In the genomic region with DNA sequence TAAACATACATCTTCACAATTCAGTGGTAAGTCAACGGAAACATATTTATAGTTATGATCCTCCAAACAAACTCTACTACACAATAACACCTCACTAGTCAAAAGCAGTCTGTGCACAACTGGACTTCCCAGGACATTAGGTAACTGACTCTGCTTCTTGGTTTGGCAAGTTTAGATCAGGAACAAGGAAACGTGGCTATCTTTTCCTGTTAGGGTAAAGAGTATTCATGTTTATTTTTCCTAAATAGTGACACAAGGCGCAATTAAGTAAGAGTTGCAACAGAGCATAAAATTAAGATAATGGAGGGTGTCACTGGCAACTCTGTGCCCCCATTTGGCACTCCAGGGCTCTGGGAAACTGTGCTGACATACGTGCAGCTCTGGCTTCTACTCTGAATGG, we compare ENCODE assay signal across 24 cellular contexts.
"Had no signal": no experiment of that assay in that cellular context is flagged by ENCODE, and none has a peak within 500 bp of the region (broad histone marks: within the 10 kb centered on the region; RNA-seq: fewer than 3 reads in every experiment).

No MANE protein-coding gene starts in this region.

- H3K27me3 Mint-ChIP-seq: activated naive CD4-positive, alpha-beta T cell treated with anti-CD3 and anti-CD28 coated beads, Interleukin-2, amount 10 ng/mL, durations not matched to agents 7 days and 5 days; activated naive CD8-positive, alpha-beta T cell treated with anti-CD3 and anti-CD28 coated beads, Interleukin-2, amount 10 ng/mL, durations not matched to agents 7 days and 5 days; activated T-cell treated with anti-CD3 and anti-CD28 coated beads, Interleukin-2, amount 50 U/mL, for 24 hours; stimulated activated naive CD8-positive, alpha-beta T cell treated with anti-CD3 and anti-CD28 coated beads, Interleukin-15, Interleukin-2, amounts not matched to agents 100 ng/mL and 50 ng/mL, for 24 hours had no signal

- H3K4me3 Mint-ChIP-seq: activated CD4-positive, alpha-beta memory T cell treated with anti-CD3 and anti-CD28 coated beads for 36 hours; activated CD4-positive, alpha-beta T cell treated with anti-CD3 and anti-CD28 coated beads, Interleukin-2, amount 10 ng/mL, durations not matched to agents 24 days and 14 days; activated naive CD4-positive, alpha-beta T cell treated with anti-CD3 and anti-CD28 coated beads, Interleukin-2, amount 10 ng/mL, durations not matched to agents 7 days and 5 days; activated naive CD8-positive, alpha-beta T cell treated with anti-CD3 and anti-CD28 coated beads, Interleukin-2, amount 10 ng/mL, durations not matched to agents 7 days and 5 days; activated T-cell treated with anti-CD3 and anti-CD28 coated beads, Interleukin-2, amount 50 U/mL, for 24 hours; immature natural killer cell; natural killer cell treated with Interleukin-12 subunit alpha and Interleukin-12 subunit beta and Interleukin-15 and Interleukin-18, amount 100 ng/mL, for 72 hours; stimulated activated naive CD8-positive, alpha-beta T cell treated with anti-CD3 and anti-CD28 coated beads, Interleukin-15, Interleukin-2, amounts not matched to agents 100 ng/mL and 50 ng/mL, for 24 hours; T-helper 17 cell had no signal

- H3K36me3 ChIP-seq: brain microvascular endothelial cell, gastrocnemius medialis had no signal

- H3K9me3 ChIP-seq: gastrocnemius medialis had no signal

- H3K36me3 Mint-ChIP-seq: activated CD4-positive, alpha-beta memory T cell treated with anti-CD3 and anti-CD28 coated beads for 36 hours; activated naive CD4-positive, alpha-beta T cell treated with anti-CD3 and anti-CD28 coated beads, Interleukin-2, amount 10 ng/mL, durations not matched to agents 7 days and 5 days; activated naive CD8-positive, alpha-beta T cell treated with anti-CD3 and anti-CD28 coated beads, Interleukin-2, amount 10 ng/mL, durations not matched to agents 7 days and 5 days; immature natural killer cell; natural killer cell treated with Interleukin-12 subunit alpha and Interleukin-12 subunit beta and Interleukin-15 and Interleukin-18, amount 100 ng/mL, for 72 hours had no signal

- H3K4me1 ChIP-seq: gastrocnemius medialis had no signal

- DNase-seq: activated CD4-positive, alpha-beta memory T cell treated with anti-CD3 and anti-CD28 coated beads for 36 hours; activated CD4-positive, alpha-beta T cell treated with anti-CD3 and anti-CD28 coated beads, Interleukin-2, amount 10 ng/mL, durations not matched to agents 24 days and 14 days; activated CD4-positive, CD25-positive, alpha-beta regulatory T cell treated with anti-CD3 and anti-CD28 coated beads, Interleukin-2, amount 50 U/mL, for 72 hours; activated CD8-positive, alpha-beta memory T cell treated with anti-CD3 and anti-CD28 coated beads, Interleukin-2, amount 50 U/mL, for 4 hours; activated gamma-delta T cell; activated naive CD4-positive, alpha-beta T cell treated with anti-CD3 and anti-CD28 coated beads, Interleukin-2, amount 10 ng/mL, durations not matched to agents 7 days and 5 days; activated naive CD8-positive, alpha-beta T cell treated with anti-CD3 and anti-CD28 coated beads, Interleukin-2, amount 10 ng/mL, durations not matched to agents 7 days and 5 days; activated T-cell treated with anti-CD3 and anti-CD28 coated beads, Interleukin-2, amount 50 U/mL, for 24 hours; amniotic stem cell; brain microvascular endothelial cell; caudate nucleus; gastrocnemius medialis; hippocampal formation; immature natural killer cell; kidney; midbrain; posterior cingulate gyrus; right cardiac atrium; stimulated activated CD4-positive, alpha-beta T cell treated with anti-CD3 and anti-CD28 coated beads, Interleukin-4, amount 100 ng/mL, for 1 hour; substantia nigra; T-helper 17 cell; T1000 had no signal

- H3K27ac ChIP-seq: brain microvascular endothelial cell, gastrocnemius medialis had no signal

- H3K27me3 ChIP-seq: brain microvascular endothelial cell, gastrocnemius medialis had no signal

- H3K9me3 Mint-ChIP-seq: activated CD4-positive, alpha-beta memory T cell treated with anti-CD3 and anti-CD28 coated beads for 36 hours; activated CD4-positive, alpha-beta T cell treated with anti-CD3 and anti-CD28 coated beads, Interleukin-2, amount 10 ng/mL, durations not matched to agents 24 days and 14 days; activated naive CD4-positive, alpha-beta T cell treated with anti-CD3 and anti-CD28 coated beads, Interleukin-2, amount 10 ng/mL, durations not matched to agents 7 days and 5 days; activated naive CD8-positive, alpha-beta T cell treated with anti-CD3 and anti-CD28 coated beads, Interleukin-2, amount 10 ng/mL, durations not matched to agents 7 days and 5 days; activated T-cell treated with anti-CD3 and anti-CD28 coated beads, Interleukin-2, amount 50 U/mL, for 24 hours; immature natural killer cell; natural killer cell treated with Interleukin-12 subunit alpha and Interleukin-12 subunit beta and Interleukin-15 and Interleukin-18, amount 100 ng/mL, for 72 hours; stimulated activated naive CD8-positive, alpha-beta T cell treated with anti-CD3 and anti-CD28 coated beads, Interleukin-15, Interleukin-2, amounts not matched to agents 100 ng/mL and 50 ng/mL, for 24 hours had no signal

- H3K4me3 ChIP-seq: gastrocnemius medialis had no signal

- H3K27ac Mint-ChIP-seq: activated CD4-positive, alpha-beta memory T cell treated with anti-CD3 and anti-CD28 coated beads for 36 hours; activated CD4-positive, alpha-beta T cell treated with anti-CD3 and anti-CD28 coated beads, Interleukin-2, amount 10 ng/mL, durations not matched to agents 24 days and 14 days; activated naive CD4-positive, alpha-beta T cell treated with anti-CD3 and anti-CD28 coated beads, Interleukin-2, amount 10 ng/mL, durations not matched to agents 7 days and 5 days; activated naive CD8-positive, alpha-beta T cell treated with anti-CD3 and anti-CD28 coated beads, Interleukin-2, amount 10 ng/mL, durations not matched to agents 7 days and 5 days; activated T-cell treated with anti-CD3 and anti-CD28 coated beads, Interleukin-2, amount 50 U/mL, for 24 hours; immature natural killer cell; natural killer cell treated with Interleukin-12 subunit alpha and Interleukin-12 subunit beta and Interleukin-15 and Interleukin-18, amount 100 ng/mL, for 72 hours; stimulated activated naive CD8-positive, alpha-beta T cell treated with anti-CD3 and anti-CD28 coated beads, Interleukin-15, Interleukin-2, amounts not matched to agents 100 ng/mL and 50 ng/mL, for 24 hours; T-helper 17 cell had no signal

- H3K4me1 Mint-ChIP-seq: activated CD4-positive, alpha-beta T cell treated with anti-CD3 and anti-CD28 coated beads, Interleukin-2, amount 10 ng/mL, durations not matched to agents 24 days and 14 days; activated naive CD4-positive, alpha-beta T cell treated with anti-CD3 and anti-CD28 coated beads, Interleukin-2, amount 10 ng/mL, durations not matched to agents 7 days and 5 days; activated naive CD8-positive, alpha-beta T cell treated with anti-CD3 and anti-CD28 coated beads, Interleukin-2, amount 10 ng/mL, durations not matched to agents 7 days and 5 days; immature natural killer cell; T-helper 17 cell had no signal
